7 cellular contexts compared by ENCODE assay signal in genomic region chr10:2949948-2950354, GRCh38.
DNase-seq lines count a peak whose midpoint lies in the region; ATAC-seq lines count a peak whose summit lies in the region.

No MANE protein-coding gene starts in this region.

- peak; percentile 42 for ATAC-seq in GM19043 (IDR thresholded peaks at IDR 0.05; ENCODE audit: low read depth, unreplicated experiment)
- peak; percentile 53 for ATAC-seq in HG03045 (IDR thresholded peaks at IDR 0.05; ENCODE audit: unreplicated experiment)

- peak; percentile 15 to 51 for DNase-seq in activated CD4-positive, alpha-beta T cell treated with anti-CD3 and anti-CD28 coated beads, Interleukin-2, amount 50 U/mL, for 24 hours (ENCODE audit: low read depth in 1 of 2, low spot score in 1 of 2)
- DNase-seq in stimulated activated CD4-positive, alpha-beta T cell treated with anti-CD3 and anti-CD28 coated beads, Interleukin-4, amount 100 ng/mL, for 48 hours (ENCODE audit: low read depth in 2 of 2): peak; percentile 38 to 46
- DNase-seq in DMS 273 treated with DMSO at 0.1 percent for 48 hours (lab: John Stamatoyannopoulos, UW) (no peak), HuH-7.5 (ENCODE audit: low spot score) (no peak), NCI-H345 (lab: John Stamatoyannopoulos, UW) (no peak)

Comparison
In these comparisons a context has a peak if more than half of its experiments do, and no peak if none do; other contexts are left out.
1. DNase-seq: peak in activated CD4-positive, alpha-beta T cell treated with anti-CD3 and anti-CD28 coated beads, Interleukin-2, amount 50 U/mL, for 24 hours (2 of 2) and stimulated activated CD4-positive, alpha-beta T cell treated with anti-CD3 and anti-CD28 coated beads, Interleukin-4, amount 100 ng/mL, for 48 hours (2 of 2); none in DMS 273 treated with DMSO at 0.1 percent for 48 hours (single experiment), HuH-7.5 (single experiment) and NCI-H345 (single experiment).